26 cellular contexts compared by ENCODE assay signal in the genomic region with DNA sequence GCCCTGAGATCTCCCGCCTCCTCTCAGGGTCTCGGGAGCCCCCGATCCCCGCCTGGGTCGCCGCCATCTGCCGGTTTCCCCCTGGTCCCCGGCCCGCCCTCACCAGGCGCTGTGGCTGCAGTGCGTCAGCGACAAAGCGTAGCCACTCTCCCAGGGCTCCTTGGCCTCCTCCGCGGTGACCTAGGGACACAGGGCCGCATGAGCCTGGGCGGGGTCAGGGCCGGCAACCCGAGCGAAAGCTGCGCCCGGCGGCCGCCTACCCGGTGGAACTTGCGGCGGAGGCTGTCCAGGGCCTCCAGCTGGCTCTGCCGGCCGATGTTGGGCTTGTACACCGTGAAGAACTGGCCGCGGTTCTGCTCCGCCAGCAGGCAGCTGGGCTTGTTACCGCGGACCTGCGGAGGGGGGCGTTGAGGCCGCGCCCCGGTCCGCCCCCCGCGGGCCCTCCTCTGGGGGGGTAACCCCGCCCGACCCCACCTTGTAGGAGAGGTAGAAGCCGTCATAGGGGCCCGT.
"Had no signal": no experiment of that assay in that cellular context is flagged by ENCODE, and none has a peak within 500 bp of the region (broad histone marks: within the 10 kb centered on the region; RNA-seq: fewer than 3 reads in every experiment).

No MANE protein-coding gene starts in this region.

- H3K4me1 ChIP-seq: foreskin keratinocyte had no signal

- ATAC-seq: foreskin keratinocyte; heart right ventricle; lower lobe of right lung; mucosa of descending colon; natural killer cell treated with Interleukin-12 subunit alpha and Interleukin-12 subunit beta and Interleukin-15 and Interleukin-18, amount 100 ng/mL, for 72 hours; upper lobe of right lung had no signal

- H3K4me3 ChIP-seq: breast epithelium, esophagus muscularis mucosa, lower lobe of right lung, mucosa of descending colon, sigmoid colon, suprapubic skin, tibial artery, upper lobe of right lung had no signal

- DNase-seq: activated CD4-positive, alpha-beta memory T cell treated with anti-CD3 and anti-CD28 coated beads for 36 hours; activated CD4-positive, alpha-beta T cell treated with anti-CD3 and anti-CD28 coated beads, Interleukin-2, amount 10 ng/mL, durations not matched to agents 24 days and 14 days; activated CD4-positive, CD25-positive, alpha-beta regulatory T cell treated with anti-CD3 and anti-CD28 coated beads, Interleukin-2, amount 50 U/mL, for 72 hours; activated CD8-positive, alpha-beta memory T cell treated with anti-CD3 and anti-CD28 coated beads, Interleukin-2, amount 50 U/mL, for 4 hours; activated gamma-delta T cell; activated naive CD4-positive, alpha-beta T cell treated with anti-CD3 and anti-CD28 coated beads, Interleukin-2, amount 50 U/mL, for 16 hours; activated T-cell treated with anti-CD3 and anti-CD28 coated beads, Interleukin-2, amount 50 U/mL, for 1 hour; amniotic stem cell; central memory CD4-positive, alpha-beta T cell; endodermal cell; foreskin keratinocyte; heart right ventricle; lower lobe of right lung; sigmoid colon; small intestine; stimulated activated CD4-positive, alpha-beta T cell treated with anti-CD3 and anti-CD28 coated beads, Interleukin-1b, Interleukin-23, amount 100 ng/mL, for 48 hours; stimulated activated CD4-positive, alpha-beta T cell treated with anti-CD3 and anti-CD28 coated beads, Interleukin-4, amount 100 ng/mL, for 4 hours; stimulated activated CD8-positive, alpha-beta memory T cell treated with anti-CD3 and anti-CD28 coated beads, Interleukin-4, amount 100 ng/mL, for 48 hours; stimulated activated naive CD4-positive, alpha-beta T cell; tibial artery; upper lobe of right lung had no signal

- H3K27me3 ChIP-seq: breast epithelium, esophagus muscularis mucosa, foreskin keratinocyte, heart right ventricle, sigmoid colon, suprapubic skin, tibial artery, upper lobe of right lung had no signal

- H3K27ac ChIP-seq: foreskin keratinocyte, lower lobe of right lung, sigmoid colon, suprapubic skin, tibial artery, upper lobe of right lung had no signal

- H3K9me3 ChIP-seq: breast epithelium, esophagus muscularis mucosa, heart right ventricle, lower lobe of right lung, mucosa of descending colon, sigmoid colon, suprapubic skin, tibial artery, upper lobe of right lung had no signal
